8 cellular contexts compared by ENCODE assay signal in genomic region chr7:44489955-44490350, GRCh38. TPM values are rescaled to one million over a fixed set of nuclear protein-coding genes. Genes with fewer than 3 reads are reported as not detected.
DNase-seq lines count a peak whose midpoint lies in the region; ATAC-seq and TF ChIP-seq lines count a peak whose summit lies in the region.

No MANE protein-coding gene starts in this region.

- peaks cover 46% of the 10 kb centered on the region for H3K4me1 Mint-ChIP-seq in nephron progenitor cell

- ATAC-seq in GM21360 (IDR thresholded peaks at IDR 0.05; ENCODE audit: unreplicated experiment): peak; percentile 18
- peak; percentile 31 to 45 for ATAC-seq in activated CD4-positive, CD25-positive, alpha-beta regulatory T cell treated with anti-CD3 and anti-CD28 coated beads, Interleukin-2, amount 50 U/mL, for 24 hours

- H3K4me2 ChIP-seq in DOHH2 (ENCODE audit: low read length): peak overlapping the region; percentile 84

- peaks cover 6% of the 10 kb centered on the region for H3K27me3 Mint-ChIP-seq in nephron progenitor cell (ENCODE audit: low read depth, poor library complexity)

- TF ChIP-seq CTCF in DOHH2 (IDR thresholded peaks at IDR 0.05; ENCODE audit: low read depth, low read length, poor library complexity, severe bottlenecking) (no peak), epithelial cell of proximal tubule (conservative IDR thresholded peaks at IDR 0.05; ENCODE audit: low read depth, low read length) (no peak), nephron progenitor cell (IDR thresholded peaks at IDR 0.05) (no peak)

- H4K20me1 ChIP-seq in DOHH2 (ENCODE audit: control insufficient read depth, insufficient read depth, low read depth, low read length): peaks cover 15% of the 10 kb centered on the region; the same call in 1 of the 2 replicates

- H3F3A ChIP-seq in DOHH2 (ENCODE audit: control insufficient read depth, insufficient read depth): no peaks in the 10 kb centered on the region

- H3K27me3 ChIP-seq in DOHH2 (ENCODE audit: control insufficient read depth, low read length): no peaks in the 10 kb centered on the region

- peaks cover 50% of the 10 kb centered on the region for H3K4me1 ChIP-seq in DOHH2 (ENCODE audit: control insufficient read depth, low read length)

- peak; percentile 28 for DNase-seq in HS-5 (ENCODE audit: low read depth)
- no peak for DNase-seq in epithelial cell of proximal tubule (ENCODE audit: low read depth)
- DNase-seq in nephron progenitor cell: no peak
- no peak for DNase-seq in NCI-H2196 (lab: John Stamatoyannopoulos, UW; ENCODE audit: unreplicated experiment)
- no peak for DNase-seq in NCI-H1092 (lab: John Stamatoyannopoulos, UW)

- H3K27ac ChIP-seq in DOHH2 (ENCODE audit: low read depth, low read length): peak overlapping the region; percentile 80

- peaks cover 56% of the 10 kb centered on the region for H3K79me2 ChIP-seq in DOHH2 (ENCODE audit: control insufficient read depth, low read length)

- peaks cover 23% of the 10 kb centered on the region for H3K36me3 Mint-ChIP-seq in nephron progenitor cell (ENCODE audit: low read depth)

- peaks cover 3% of the 10 kb centered on the region for H3K9me3 Mint-ChIP-seq in nephron progenitor cell

- peaks cover 43% of the 10 kb centered on the region for H3K36me3 ChIP-seq in DOHH2 (ENCODE audit: control insufficient read depth, low read length)

- peak overlapping the region; percentile 83 for H3K4me3 ChIP-seq in DOHH2 (ENCODE audit: low read length)
- peak overlapping the region; percentile 92 for H3K4me3 ChIP-seq in epithelial cell of proximal tubule (ENCODE audit: low read depth, low read length)

- H3K9me3 ChIP-seq in DOHH2 (ENCODE audit: control insufficient read depth, insufficient read depth, low read length): no peaks in the 10 kb centered on the region

- peak overlapping the region; percentile 92 for H3K27ac Mint-ChIP-seq in nephron progenitor cell

- H3K4me3 Mint-ChIP-seq in nephron progenitor cell: peak overlapping the region; percentile 93

- H3K9me2 ChIP-seq in DOHH2 (replicated peaks; ENCODE audit: control insufficient read depth, low read length): no peaks in the 10 kb centered on the region

RNA-seq across cellular contexts. Expression of gene NUDCD3, which starts 0.5 kb away (rescaled TPM):
- 43.5 and 51.1 TPM in 2 replicates for total RNA-seq in epithelial cell of proximal tubule

RNA-seq across cellular contexts. Expression of gene NPC1L1, which starts 51.2 kb away (rescaled TPM):
- total RNA-seq in epithelial cell of proximal tubule: 0.23 and 0.94 TPM in 2 replicates
